In genomic region chr19:34938886-34939285, GRCh38 we compare ENCODE assay signal across 11 cellular contexts.
"Had no signal": no experiment of that assay in that cellular context is flagged by ENCODE, and none has a peak within 500 bp of the region (broad histone marks: within the 10 kb centered on the region; RNA-seq: fewer than 3 reads in every experiment).

No MANE protein-coding gene starts in this region.

- H3K9ac ChIP-seq: GM23248 had no signal

- H3K4me3 ChIP-seq: GM23248, GM23338, HAP-1 had no signal

- ATAC-seq: GM23338, HCT116 had no signal

- H3K27ac ChIP-seq: GM23248 had no signal

- H3K4me1 ChIP-seq: HAP-1 had no signal

- DNase-seq: GM23248, GOT3, H7, H9, HCEC 1CT, HFFc6 had no signal

- H3K4me2 ChIP-seq: GM23338 had no signal

- FAIRE-seq: H1, H54 had no signal

- H2AFZ ChIP-seq: GM23248, GM23338 had no signal
